In genomic region chr1:110645962-110646735, GRCh38 we compare ENCODE assay signal across 12 cellular contexts. TPM values are rescaled to one million over a fixed set of nuclear protein-coding genes. Genes with fewer than 3 reads are reported as not detected.
DNase-seq lines count a peak whose midpoint lies in the region; ATAC-seq and TF ChIP-seq lines count a peak whose summit lies in the region.
"Had no signal": no experiment of that assay in that cellular context is flagged by ENCODE, and none has a peak within 500 bp of the region (broad histone marks: within the 10 kb centered on the region; RNA-seq: fewer than 3 reads in every experiment).

No MANE protein-coding gene starts in this region.

- H3K9me3 Mint-ChIP-seq in activated T-cell treated with anti-CD3 and anti-CD28 coated beads, Interleukin-2, amount 50 U/mL, for 4 hours = peaks cover 3% of the 10 kb centered on the region
- peaks cover 3% of the 10 kb centered on the region for H3K9me3 Mint-ChIP-seq in T-helper 1 cell treated with Interleukin-12 subunit alpha and Interleukin-12 subunit beta and Interleukin-4 antibody, amounts not matched to agents 30 μg/mL and 1 μg/mL, for 36 hours

- peaks cover 9% of the 10 kb centered on the region for H3K27me3 ChIP-seq in gastroesophageal sphincter

- no peaks in the 10 kb centered on the region for H3K36me3 Mint-ChIP-seq in activated T-cell treated with anti-CD3 and anti-CD28 coated beads, Interleukin-2, amount 50 U/mL, for 4 hours (ENCODE audit: insufficient read depth)
- H3K36me3 Mint-ChIP-seq in T-helper 1 cell treated with Interleukin-12 subunit alpha and Interleukin-12 subunit beta and Interleukin-4 antibody, amounts not matched to agents 30 μg/mL and 1 μg/mL, for 36 hours (ENCODE audit: low read depth) = peaks cover 4% of the 10 kb centered on the region

- peak overlapping the region; percentile 6 for H3K4me3 Mint-ChIP-seq in activated T-cell treated with anti-CD3 and anti-CD28 coated beads, Interleukin-2, amount 50 U/mL, for 4 hours
- H3K4me3 Mint-ChIP-seq in T-helper 1 cell treated with Interleukin-12 subunit alpha and Interleukin-12 subunit beta and Interleukin-4 antibody, amounts not matched to agents 30 μg/mL and 1 μg/mL, for 36 hours = peak overlapping the region; percentile 63

- H3K4me3 ChIP-seq in gastroesophageal sphincter = no peak overlapping the region

- peaks cover 46% of the 10 kb centered on the region for H3K4me1 Mint-ChIP-seq in activated T-cell treated with anti-CD3 and anti-CD28 coated beads, Interleukin-2, amount 50 U/mL, for 4 hours (ENCODE audit: low read depth)
- H3K4me1 Mint-ChIP-seq in T-helper 1 cell treated with Interleukin-12 subunit alpha and Interleukin-12 subunit beta and Interleukin-4 antibody, amounts not matched to agents 30 μg/mL and 1 μg/mL, for 36 hours (ENCODE audit: low read depth) = peaks cover 40% of the 10 kb centered on the region

- peak overlapping the region in 1 of 4 donors; percentile 29 for H3K27ac ChIP-seq in gastroesophageal sphincter
- H3K27ac ChIP-seq: VCaP had no signal

- H3K27ac Mint-ChIP-seq in T-helper 1 cell treated with Interleukin-12 subunit alpha and Interleukin-12 subunit beta and Interleukin-4 antibody, amounts not matched to agents 30 μg/mL and 1 μg/mL, for 36 hours = no peak overlapping the region

- H3K27me3 Mint-ChIP-seq in activated T-cell treated with anti-CD3 and anti-CD28 coated beads, Interleukin-2, amount 50 U/mL, for 4 hours (ENCODE audit: low read depth) = no peaks in the 10 kb centered on the region
- H3K27me3 Mint-ChIP-seq in T-helper 1 cell treated with Interleukin-12 subunit alpha and Interleukin-12 subunit beta and Interleukin-4 antibody, amounts not matched to agents 30 μg/mL and 1 μg/mL, for 36 hours (ENCODE audit: low read depth) = no peaks in the 10 kb centered on the region

- peaks cover 0 to 24% (median 7%) of the 10 kb centered on the region in 3 donors for H3K4me1 ChIP-seq in gastroesophageal sphincter

- TF ChIP-seq CTCF in gastroesophageal sphincter (IDR thresholded peaks at IDR 0.05) = no peak

- ATAC-seq in activated T-cell treated with anti-CD3 and anti-CD28 coated beads, Interleukin-2, amount 50 U/mL, for 4 hours = peak; percentile 36 to 60
- ATAC-seq in gastroesophageal sphincter (peak; percentile 88), GM18502 (IDR thresholded peaks at IDR 0.05; ENCODE audit: poor library complexity, unreplicated experiment) (no peak), HG02970 (IDR thresholded peaks at IDR 0.05; ENCODE audit: low FRiP score, unreplicated experiment) (no peak)

- H3K36me3 ChIP-seq in gastroesophageal sphincter = no peaks in the 10 kb centered on the region

- no peaks in the 10 kb centered on the region for H3K9me3 ChIP-seq in gastroesophageal sphincter

- TF ChIP-seq POLR2A in gastroesophageal sphincter (IDR thresholded peaks at IDR 0.05) = no peak

- no peak for DNase-seq in activated T-cell treated with anti-CD3 and anti-CD28 coated beads, Interleukin-2, amount 50 U/mL, for 4 hours
- DNase-seq in activated T-cell treated with anti-CD3 and anti-CD28 coated beads for 4 hours (no peak), stromal cell of bone marrow (ENCODE audit: low read depth) (peak; percentile 38)
- DNase-seq in stimulated activated naive CD4-positive, alpha-beta T cell treated with Interleukin-2 at 50 U/mL for 16 hours (lab: John Stamatoyannopoulos, UW) = no peak
- DNase-seq: left cardiac atrium, NCI-H187 treated with DMSO at 0.1 percent for 48 hours had no signal

- 3 to 27% methylated on average over 3 of the region's 3 CpGs for WGBS in gastroesophageal sphincter (ENCODE audit: low coverage in 1 of 2), 2 donors

- no peak for TF ChIP-seq EP300 in gastroesophageal sphincter (IDR thresholded peaks at IDR 0.05)

RNA-seq across cellular contexts. Expression of gene KCNA3, which starts 28.6 kb away (rescaled TPM):
- total RNA-seq in activated T-cell treated with anti-CD3 and anti-CD28 coated beads, Interleukin-2, amount 50 U/mL, for 4 hours = 10 to 100 TPM; 23.8 to 32.3 (median 27.4) TPM
- total RNA-seq in gastroesophageal sphincter = 1 to 10 TPM in 1 of 4 donors, under 1 TPM in 3; 0.31 to 1.9 (median 0.49) TPM
- total RNA-seq: chondrocyte had no signal

RNA-seq across cellular contexts. Expression of gene KCNA2, which starts 40.0 kb away (rescaled TPM):
- total RNA-seq in activated T-cell treated with anti-CD3 and anti-CD28 coated beads, Interleukin-2, amount 50 U/mL, for 4 hours = under 1 TPM; 0.19 to 0.25 (median 0.24) TPM
- total RNA-seq in gastroesophageal sphincter = 10 to 100 TPM in 1 of 4 donors, 1 to 10 TPM in 3; 2.8 to 16.8 (median 4.6) TPM

Comparison
In these comparisons a context has a peak if more than half of its experiments do, and no peak if none do; other contexts are left out.
1. ATAC-seq: peak in activated T-cell treated with anti-CD3 and anti-CD28 coated beads, Interleukin-2, amount 50 U/mL, for 4 hours (2 of 2) and gastroesophageal sphincter (single experiment); none in GM18502 (single experiment) and HG02970 (single experiment).
2. RNA of gene KCNA3, which starts 28.6 kb away (total RNA-seq): 23.8 to 32.3 TPM in activated T-cell treated with anti-CD3 and anti-CD28 coated beads, Interleukin-2, amount 50 U/mL, for 4 hours; 0.31 to 1.9 TPM in gastroesophageal sphincter; every median in the first group is over 4 times any median in the second.